Comparison of ENCODE assay signal across 2 cellular contexts in genomic region chr19:6768236-6768785, GRCh38.
TF ChIP-seq lines count a peak whose summit lies in the region.

No MANE protein-coding gene starts in this region.

TF ChIP-seq in H1, 55 proteins besides CTCF, POLR2A, EP300 and RAD21:
- TF ChIP-seq SAP30 (IDR thresholded peaks at IDR 0.05; ENCODE audit: insufficient read depth, insufficient replicate concordance, low read length) (no peak), TAF1 (IDR thresholded peaks at IDR 0.05; ENCODE audit: low read depth, low read length) (no peak), ATF2 (IDR thresholded peaks at IDR 0.05; ENCODE audit: low read length) (no peak), SIN3A (conservative IDR thresholded peaks at IDR 0.05 in 1 of 2, IDR thresholded peaks at IDR 0.05 in 1 of 2; ENCODE audit: low read depth in 1 of 2, low read length in 2 of 2) (no peak)
- TF ChIP-seq, protein P1, sequence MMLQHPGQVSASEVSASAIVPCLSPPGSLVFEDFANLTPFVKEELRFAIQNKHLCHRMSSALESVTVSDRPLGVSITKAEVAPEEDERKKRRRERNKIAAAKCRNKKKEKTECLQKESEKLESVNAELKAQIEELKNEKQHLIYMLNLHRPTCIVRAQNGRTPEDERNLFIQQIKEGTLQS (IDR thresholded peaks at IDR 0.05; ENCODE audit: insufficient read depth, low read depth, low read length) = no peak

TF ChIP-seq in SK-N-SH, 30 proteins besides CTCF, POLR2A, EP300 and RAD21:
- TF ChIP-seq RCOR1 (IDR thresholded peaks at IDR 0.05; ENCODE audit: low read length) (no peak), SIN3A (IDR thresholded peaks at IDR 0.05; ENCODE audit: borderline replicate concordance, low read depth, low read length) (no peak), MAX (IDR thresholded peaks at IDR 0.05; ENCODE audit: low read depth) (no peak), USF1 (IDR thresholded peaks at IDR 0.05; ENCODE audit: borderline replicate concordance, low read depth) (no peak), SMC3 (IDR thresholded peaks at IDR 0.05; ENCODE audit: low read depth, low read length) (no peak), GABPA (IDR thresholded peaks at IDR 0.05; ENCODE audit: low read depth) (no peak), NRF1 (IDR thresholded peaks at IDR 0.05; ENCODE audit: low read depth, low read length) (no peak), FOSL2 (IDR thresholded peaks at IDR 0.05; ENCODE audit: borderline replicate concordance, low read depth) (no peak), NFIC (IDR thresholded peaks at IDR 0.05; ENCODE audit: borderline replicate concordance) (no peak), EZH2phosphoT487 (IDR thresholded peaks at IDR 0.05; ENCODE audit: borderline replicate concordance, low read depth) (no peak), CHD2 (IDR thresholded peaks at IDR 0.05; ENCODE audit: low read length, partially characterized antibody) (no peak), MXI1 (IDR thresholded peaks at IDR 0.05; ENCODE audit: low read depth, low read length) (no peak), PBX3 (IDR thresholded peaks at IDR 0.05) (no peak), RXRA (IDR thresholded peaks at IDR 0.05; ENCODE audit: borderline replicate concordance, low read depth) (no peak), JUND (IDR thresholded peaks at IDR 0.05) (no peak)
- TF ChIP-seq, protein P2, sequence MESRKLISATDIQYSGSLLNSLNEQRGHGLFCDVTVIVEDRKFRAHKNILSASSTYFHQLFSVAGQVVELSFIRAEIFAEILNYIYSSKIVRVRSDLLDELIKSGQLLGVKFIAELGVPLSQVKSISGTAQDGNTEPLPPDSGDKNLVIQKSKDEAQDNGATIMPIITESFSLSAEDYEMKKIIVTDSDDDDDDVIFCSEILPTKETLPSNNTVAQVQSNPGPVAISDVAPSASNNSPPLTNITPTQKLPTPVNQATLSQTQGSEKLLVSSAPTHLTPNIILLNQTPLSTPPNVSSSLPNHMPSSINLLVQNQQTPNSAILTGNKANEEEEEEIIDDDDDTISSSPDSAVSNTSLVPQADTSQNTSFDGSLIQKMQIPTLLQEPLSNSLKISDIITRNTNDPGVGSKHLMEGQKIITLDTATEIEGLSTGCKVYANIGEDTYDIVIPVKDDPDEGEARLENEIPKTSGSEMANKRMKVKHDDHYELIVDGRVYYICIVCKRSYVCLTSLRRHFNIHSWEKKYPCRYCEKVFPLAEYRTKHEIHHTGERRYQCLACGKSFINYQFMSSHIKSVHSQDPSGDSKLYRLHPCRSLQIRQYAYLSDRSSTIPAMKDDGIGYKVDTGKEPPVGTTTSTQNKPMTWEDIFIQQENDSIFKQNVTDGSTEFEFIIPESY (IDR thresholded peaks at IDR 0.05; ENCODE audit: borderline replicate concordance, low read depth) = no peak
- TF ChIP-seq, protein P3, sequence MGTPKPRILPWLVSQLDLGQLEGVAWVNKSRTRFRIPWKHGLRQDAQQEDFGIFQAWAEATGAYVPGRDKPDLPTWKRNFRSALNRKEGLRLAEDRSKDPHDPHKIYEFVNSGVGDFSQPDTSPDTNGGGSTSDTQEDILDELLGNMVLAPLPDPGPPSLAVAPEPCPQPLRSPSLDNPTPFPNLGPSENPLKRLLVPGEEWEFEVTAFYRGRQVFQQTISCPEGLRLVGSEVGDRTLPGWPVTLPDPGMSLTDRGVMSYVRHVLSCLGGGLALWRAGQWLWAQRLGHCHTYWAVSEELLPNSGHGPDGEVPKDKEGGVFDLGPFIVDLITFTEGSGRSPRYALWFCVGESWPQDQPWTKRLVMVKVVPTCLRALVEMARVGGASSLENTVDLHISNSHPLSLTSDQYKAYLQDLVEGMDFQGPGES (IDR thresholded peaks at IDR 0.05; ENCODE audit: low read depth, low read length) = no peak
- TF ChIP-seq, protein P4, sequence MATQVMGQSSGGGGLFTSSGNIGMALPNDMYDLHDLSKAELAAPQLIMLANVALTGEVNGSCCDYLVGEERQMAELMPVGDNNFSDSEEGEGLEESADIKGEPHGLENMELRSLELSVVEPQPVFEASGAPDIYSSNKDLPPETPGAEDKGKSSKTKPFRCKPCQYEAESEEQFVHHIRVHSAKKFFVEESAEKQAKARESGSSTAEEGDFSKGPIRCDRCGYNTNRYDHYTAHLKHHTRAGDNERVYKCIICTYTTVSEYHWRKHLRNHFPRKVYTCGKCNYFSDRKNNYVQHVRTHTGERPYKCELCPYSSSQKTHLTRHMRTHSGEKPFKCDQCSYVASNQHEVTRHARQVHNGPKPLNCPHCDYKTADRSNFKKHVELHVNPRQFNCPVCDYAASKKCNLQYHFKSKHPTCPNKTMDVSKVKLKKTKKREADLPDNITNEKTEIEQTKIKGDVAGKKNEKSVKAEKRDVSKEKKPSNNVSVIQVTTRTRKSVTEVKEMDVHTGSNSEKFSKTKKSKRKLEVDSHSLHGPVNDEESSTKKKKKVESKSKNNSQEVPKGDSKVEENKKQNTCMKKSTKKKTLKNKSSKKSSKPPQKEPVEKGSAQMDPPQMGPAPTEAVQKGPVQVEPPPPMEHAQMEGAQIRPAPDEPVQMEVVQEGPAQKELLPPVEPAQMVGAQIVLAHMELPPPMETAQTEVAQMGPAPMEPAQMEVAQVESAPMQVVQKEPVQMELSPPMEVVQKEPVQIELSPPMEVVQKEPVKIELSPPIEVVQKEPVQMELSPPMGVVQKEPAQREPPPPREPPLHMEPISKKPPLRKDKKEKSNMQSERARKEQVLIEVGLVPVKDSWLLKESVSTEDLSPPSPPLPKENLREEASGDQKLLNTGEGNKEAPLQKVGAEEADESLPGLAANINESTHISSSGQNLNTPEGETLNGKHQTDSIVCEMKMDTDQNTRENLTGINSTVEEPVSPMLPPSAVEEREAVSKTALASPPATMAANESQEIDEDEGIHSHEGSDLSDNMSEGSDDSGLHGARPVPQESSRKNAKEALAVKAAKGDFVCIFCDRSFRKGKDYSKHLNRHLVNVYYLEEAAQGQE (IDR thresholded peaks at IDR 0.05; ENCODE audit: low read depth, low read length) = no peak
